8 cellular contexts compared by ENCODE assay signal in the genomic region with DNA sequence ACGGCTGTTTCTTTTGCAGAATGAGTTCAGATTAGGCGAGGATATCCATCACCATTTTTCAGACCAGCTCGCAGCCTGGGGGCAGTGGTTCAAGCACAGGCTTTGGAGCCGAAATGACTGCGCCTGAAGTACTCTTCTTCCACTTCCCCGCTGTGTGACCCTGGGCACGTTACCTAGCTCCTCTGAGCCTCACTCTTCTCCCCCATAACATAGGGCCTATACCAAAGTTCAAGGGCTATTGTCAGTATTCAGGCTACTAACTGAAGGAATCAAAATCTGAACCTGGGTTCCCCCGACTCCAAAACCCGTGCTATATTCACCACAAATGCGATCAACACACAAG. TPM values are rescaled to one million over a fixed set of nuclear protein-coding genes. Genes with fewer than 3 reads are reported as not detected.
DNase-seq lines count a peak whose midpoint lies in the region; ATAC-seq, FAIRE-seq and TF ChIP-seq lines count a peak whose summit lies in the region.

No MANE protein-coding gene starts in this region.

- H3K27me3 ChIP-seq in iPS-15b (ENCODE audit: control insufficient read depth, insufficient read depth, low read length) (no peaks in the 10 kb centered on the region), subcutaneous abdominal adipose tissue (ENCODE audit: control insufficient read depth in 5 of 5, insufficient read depth in 4 of 5, low read length in 5 of 5) (no peaks in the 10 kb centered on the region)

- intact Hi-C loops in activated CD4-positive, alpha-beta memory T cell treated with anti-CD3 and anti-CD28 coated beads for 36 hours (cut with micrococcal nuclease) = loop anchor here (2.0 kb wide), 1 partner anchor 146 kb away; a partner anchor contains a TSS

- DNase-seq in AG09309 (ENCODE audit: low read depth) (no peak), RCC 7860 (ENCODE audit: low spot score) (no peak), mucosa of gallbladder (ENCODE audit: low spot score) (no peak)
- peak; percentile 21 for DNase-seq in activated CD4-positive, alpha-beta memory T cell treated with anti-CD3 and anti-CD28 coated beads for 36 hours

- peak overlapping the region; percentile 80 for H3K27ac ChIP-seq in subcutaneous abdominal adipose tissue (ENCODE audit: low read depth, low read length)

- peak overlapping the region; percentile 91 for H3K4me3 Mint-ChIP-seq in activated CD4-positive, alpha-beta memory T cell treated with anti-CD3 and anti-CD28 coated beads for 36 hours

- no peaks in the 10 kb centered on the region for H3K4me1 ChIP-seq in iPS-15b (ENCODE audit: control insufficient read depth, insufficient read depth, low read length)
- peaks cover 7 to 36% (median 34%) of the 10 kb centered on the region in 5 donors for H3K4me1 ChIP-seq in subcutaneous abdominal adipose tissue (ENCODE audit: control insufficient read depth in 5 of 5, insufficient read depth in 5 of 5, low read length in 5 of 5)

- H3K27ac Mint-ChIP-seq in activated CD4-positive, alpha-beta memory T cell treated with anti-CD3 and anti-CD28 coated beads for 36 hours = peak overlapping the region; percentile 74

- POLR2A ChIA-PET in activated CD4-positive, alpha-beta memory T cell treated with anti-CD3 and anti-CD28 coated beads for 36 hours (lab: Charles Lee) = interaction anchor here (0.5 kb wide), 1 partner anchor 60 kb away, joined by 3 read pairs; no protein-coding TSS in a partner anchor

- CTCF ChIA-PET in activated CD4-positive, alpha-beta memory T cell treated with anti-CD3 and anti-CD28 coated beads for 36 hours (lab: Charles Lee) = no interaction called here

- H3K9me3 ChIP-seq in iPS-15b (ENCODE audit: control insufficient read depth, insufficient read depth, low read length) = no peaks in the 10 kb centered on the region
- H3K9me3 ChIP-seq in subcutaneous abdominal adipose tissue (ENCODE audit: control insufficient read depth in 5 of 5, low read length in 5 of 5) = no peaks in the 10 kb centered on the region

- FAIRE-seq in RCC 7860 (lab: Jason Lieb, UNC) = no peak

- no peak for TF ChIP-seq CTCF in AG09309 (IDR thresholded peaks at IDR 0.05; ENCODE audit: control insufficient read depth, insufficient read depth, low read depth, low read length, missing control alignments)

- peaks cover 37% of the 10 kb centered on the region for H3K4me1 Mint-ChIP-seq in activated CD4-positive, alpha-beta memory T cell treated with anti-CD3 and anti-CD28 coated beads for 36 hours (ENCODE audit: low read depth)

- H3K36me3 ChIP-seq in iPS-15b (ENCODE audit: control insufficient read depth, insufficient read depth, low read length) (peaks cover 17% of the 10 kb centered on the region), subcutaneous abdominal adipose tissue (ENCODE audit: control insufficient read depth in 5 of 5, insufficient read depth in 5 of 5, low read length in 5 of 5) (peaks cover 0 to 36% (median 25%) of the 10 kb centered on the region in 5 donors)

- H3K4me3 ChIP-seq in AG09309 (ENCODE audit: control insufficient read depth, low read depth, low read length) = peak overlapping the region; percentile 98
- H3K4me3 ChIP-seq in iPS-15b (ENCODE audit: low read depth, low read length) = peak overlapping the region; percentile 87
- H3K4me3 ChIP-seq in subcutaneous abdominal adipose tissue (ENCODE audit: low read depth in 1 of 5, low read length in 5 of 5) = peak overlapping the region; percentile 93 to 100 (median 99)

- no peaks in the 10 kb centered on the region for H3K9me3 Mint-ChIP-seq in activated CD4-positive, alpha-beta memory T cell treated with anti-CD3 and anti-CD28 coated beads for 36 hours

- H3K27me3 Mint-ChIP-seq in activated CD4-positive, alpha-beta memory T cell treated with anti-CD3 and anti-CD28 coated beads for 36 hours = no peaks in the 10 kb centered on the region

- H3K9ac ChIP-seq in iPS-15b (ENCODE audit: low read depth, low read length) = peak overlapping the region; percentile 80
- H3K9ac ChIP-seq in subcutaneous abdominal adipose tissue (ENCODE audit: low read length in 5 of 5) = peak overlapping the region; percentile 71 to 98 (median 95)

- H3K36me3 Mint-ChIP-seq in activated CD4-positive, alpha-beta memory T cell treated with anti-CD3 and anti-CD28 coated beads for 36 hours = peaks cover 18% of the 10 kb centered on the region

- peak; percentile 8 for ATAC-seq in GM21737 (IDR thresholded peaks at IDR 0.05; ENCODE audit: unreplicated experiment)
- ATAC-seq in HG02610 (IDR thresholded peaks at IDR 0.05; ENCODE audit: unreplicated experiment) = no peak

RNA-seq across cellular contexts. Expression of a gene that starts 0.4 kb away (rescaled TPM):
- 10 to 100 TPM; 80.7 to 86.0 TPM for total RNA-seq in activated CD4-positive, alpha-beta memory T cell treated with anti-CD3 and anti-CD28 coated beads for 36 hours
- total RNA-seq in mucosa of gallbladder = 41.4 TPM

RNA-seq across cellular contexts. Expression of a gene that starts 0.4 kb away (rescaled TPM):
- 10 to 100 TPM; 24.4 to 24.8 TPM for total RNA-seq in activated CD4-positive, alpha-beta memory T cell treated with anti-CD3 and anti-CD28 coated beads for 36 hours
- total RNA-seq in mucosa of gallbladder = 20.7 TPM
